In genomic region chr10:102712843-102713242, GRCh38 we compare ENCODE assay signal across 1 cellular context.
TF ChIP-seq lines count a peak whose summit lies in the region.

No MANE protein-coding gene starts in this region.

TF ChIP-seq in H1, 55 proteins besides CTCF, POLR2A, EP300 and RAD21:
- no peak for TF ChIP-seq SIX5 (IDR thresholded peaks at IDR 0.05; ENCODE audit: low read depth, low read length)
- TF ChIP-seq E2F6 (IDR thresholded peaks at IDR 0.05), result no peak
